In the genomic region with DNA sequence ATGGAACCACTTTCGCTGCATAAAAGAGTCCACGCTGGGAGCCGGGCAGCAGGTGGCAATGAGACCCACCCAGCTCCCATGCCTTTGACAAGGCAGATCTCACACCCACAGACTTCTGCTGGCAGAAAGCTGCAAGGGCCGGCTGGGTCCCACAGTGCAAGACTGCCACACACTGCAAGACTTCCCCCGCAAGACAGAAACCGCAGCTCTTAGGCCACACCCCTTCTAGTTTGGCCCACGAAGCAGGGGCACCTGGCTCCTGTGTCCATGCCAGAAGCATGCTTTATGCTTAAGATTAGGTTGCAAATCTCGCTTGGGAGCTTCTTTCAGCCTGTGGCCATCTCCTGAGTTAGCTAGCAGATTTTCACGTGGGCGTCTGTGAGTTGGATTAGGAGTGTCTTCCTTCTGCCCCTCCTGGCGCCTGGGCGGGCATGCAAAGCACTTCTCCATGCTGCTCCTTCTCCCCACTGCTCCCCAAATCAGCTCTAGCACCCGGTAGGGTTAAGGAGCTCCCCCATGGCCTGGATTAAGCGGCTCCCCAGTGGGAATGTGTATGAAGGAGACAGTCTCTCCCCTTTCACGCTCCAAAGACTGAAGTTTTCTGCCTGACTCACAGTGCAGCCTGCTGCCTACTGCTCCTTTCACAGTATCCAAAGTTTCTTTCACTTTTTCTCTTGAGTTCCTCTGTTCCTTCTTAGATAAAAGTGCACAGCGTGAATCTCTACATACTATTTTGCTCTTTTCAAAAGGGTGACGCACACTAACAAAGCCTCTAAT, we compare ENCODE assay signal across 10 cellular contexts. TPM values are rescaled to one million over a fixed set of nuclear protein-coding genes. Genes with fewer than 3 reads are reported as not detected.
DNase-seq lines count a peak whose midpoint lies in the region; TF ChIP-seq lines count a peak whose summit lies in the region.
"Had no signal": no experiment of that assay in that cellular context is flagged by ENCODE, and none has a peak within 500 bp of the region (broad histone marks: within the 10 kb centered on the region; RNA-seq: fewer than 3 reads in every experiment).

No MANE protein-coding gene starts in this region.

- peak overlapping the region; percentile 63 to 68 for H3K27ac ChIP-seq in tibial artery

- no peaks in the 10 kb centered on the region for H3K9me3 ChIP-seq in tibial artery

- peaks cover 10% of the 10 kb centered on the region for H3K9me3 Mint-ChIP-seq in HFFc6

- H3K4me3 ChIP-seq in astrocyte of the cerebellum (ENCODE audit: low read depth, low read length), result peak overlapping the region; percentile 20
- peak overlapping the region; percentile 38 for H3K4me3 ChIP-seq in kidney epithelial cell (ENCODE audit: low read depth, low read length)
- peak overlapping the region; percentile 48 to 58 for H3K4me3 ChIP-seq in tibial artery

- TF ChIP-seq CTCF in HFFc6 (IDR thresholded peaks at IDR 0.05) (no peak), astrocyte of the cerebellum (IDR thresholded peaks at IDR 0.05; ENCODE audit: low read depth, low read length, missing control alignments) (peak; percentile 2), kidney epithelial cell (IDR thresholded peaks at IDR 0.05; ENCODE audit: insufficient read depth, low read length, poor library complexity, severe bottlenecking) (no peak), tibial artery (IDR thresholded peaks at IDR 0.05) (no peak)

- peak overlapping the region; percentile 89 for H3K27ac Mint-ChIP-seq in HFFc6
- H3K27ac Mint-ChIP-seq: activated naive CD4-positive, alpha-beta T cell treated with anti-CD3 and anti-CD28 coated beads, Interleukin-2, amount 50 U/mL, for 24 hours had no signal

- peaks cover 10% of the 10 kb centered on the region for H3K36me3 Mint-ChIP-seq in HFFc6 (ENCODE audit: low read depth)
- H3K36me3 Mint-ChIP-seq: activated naive CD4-positive, alpha-beta T cell treated with anti-CD3 and anti-CD28 coated beads, Interleukin-2, amount 50 U/mL, for 24 hours had no signal

- peaks cover 34% of the 10 kb centered on the region for H3K4me1 Mint-ChIP-seq in HFFc6 (ENCODE audit: low read depth)
- H3K4me1 Mint-ChIP-seq: activated naive CD4-positive, alpha-beta T cell treated with anti-CD3 and anti-CD28 coated beads, Interleukin-2, amount 50 U/mL, for 24 hours had no signal

- peak overlapping the region; percentile 85 for H3K4me3 Mint-ChIP-seq in HFFc6
- H3K4me3 Mint-ChIP-seq: activated naive CD4-positive, alpha-beta T cell treated with anti-CD3 and anti-CD28 coated beads, Interleukin-2, amount 50 U/mL, for 24 hours had no signal

- H3K27me3 Mint-ChIP-seq in HFFc6 (ENCODE audit: insufficient read depth), result no peaks in the 10 kb centered on the region

- H3K27me3 ChIP-seq in kidney epithelial cell (ENCODE audit: control insufficient read depth, insufficient read depth, low read length) (no peaks in the 10 kb centered on the region), tibial artery (no peaks in the 10 kb centered on the region)

- intact Hi-C loops in tibial artery (cut with DNase I; ENCODE audit: low total_unique reads), result loop anchor here (10.0 kb wide), 1 partner anchor 1100 kb away; no protein-coding TSS in a partner anchor

- DNase-seq in HFFc6 (peak; percentile 57), astrocyte of the cerebellum (ENCODE audit: low read depth) (no peak), kidney epithelial cell (ENCODE audit: low read depth) (no peak), tibial artery (peak in 1 of 2 donors; percentile 67), HuH-7 (ENCODE audit: low spot score) (no peak), NOMO-1 treated with dmso at 0.1 percent for 144 hours (lab: John Stamatoyannopoulos, UW; ENCODE audit: unreplicated experiment) (no peak), HUDEP-2 (lab: John Stamatoyannopoulos, UW; ENCODE audit: unreplicated experiment in 76 of 76) (no peak), cerebellar nuclear complex (lab: John Stamatoyannopoulos, UW) (no peak)
- DNase-seq: NCI-H510A treated with DMSO at 0.1 percent for 48 hours had no signal

- H3K4me1 ChIP-seq in tibial artery, result peaks cover 0 to 26% (median 9%) of the 10 kb centered on the region in 4 donors

- in situ Hi-C loops in astrocyte of the cerebellum (cut with HindIII; ENCODE audit: low sequenced_read_pairs), result loop anchor here (25.0 kb wide), 1 partner anchor 1118 kb away; no protein-coding TSS in a partner anchor

- H3K36me3 ChIP-seq in kidney epithelial cell (ENCODE audit: control insufficient read depth, insufficient read depth, low read length), result no peaks in the 10 kb centered on the region
- H3K36me3 ChIP-seq in tibial artery, result peaks cover 0 to 2% (median 0%) of the 10 kb centered on the region in 3 donors

RNA-seq across cellular contexts. Expression of gene GPC6, which starts 17.7 kb away (rescaled TPM):
- total RNA-seq in HFFc6 (2021; fragmentation: NEBNext Ultra II Directional; extraction: Animal tissue kit (Norgen Biotek cat#: 25700)), result 1 to 10 TPM; 3.0 to 5.3 (median 4.4) TPM
- total RNA-seq in kidney epithelial cell, result 62.6 and 62.7 TPM in 2 replicates

Comparison
In these comparisons a context has a peak if more than half of its experiments do, and no peak if none do; other contexts are left out.
1. RNA of gene GPC6, which starts 17.7 kb away (total RNA-seq): 62.6 to 62.7 TPM in kidney epithelial cell; 3.0 to 5.3 TPM in HFFc6; every median in the first group is over 10 times any median in the second.
2. Peak in every context shown above with its lines, with median percentiles within 50 percentile points of each other: H3K4me3 ChIP-seq.